Comparison of ENCODE assay signal across 8 cellular contexts in genomic region chr14:35405304-35405996, GRCh38. TPM values are rescaled to one million over a fixed set of nuclear protein-coding genes. Genes with fewer than 3 reads are reported as not detected.
A peak's percentile ranks its signal among the peaks of the same experiment; 100 is the strongest.
DNase-seq lines count a peak whose midpoint lies in the region; ATAC-seq and TF ChIP-seq lines count a peak whose summit lies in the region.

No MANE protein-coding gene starts in this region.

- H3K27ac ChIP-seq in SU-DHL-6 (ENCODE audit: low read depth, low read length): peak overlapping the region; percentile 93
- peak overlapping the region; percentile 96 to 99 for H3K27ac ChIP-seq in ovary

- no peaks in the 10 kb centered on the region for H3K9me2 ChIP-seq in SU-DHL-6 (replicated peaks; ENCODE audit: insufficient read depth, low read length)

- TF ChIP-seq EP300 in ovary (IDR thresholded peaks at IDR 0.05): no peak

- H4K20me1 ChIP-seq in SU-DHL-6 (ENCODE audit: low read depth, low read length): peaks cover 4% of the 10 kb centered on the region; the same call in 1 of the 2 replicates

- ATAC-seq in HG03045 (IDR thresholded peaks at IDR 0.05; ENCODE audit: unreplicated experiment) (no peak), GM19395 (IDR thresholded peaks at IDR 0.05; ENCODE audit: unreplicated experiment) (no peak), HG02623 (IDR thresholded peaks at IDR 0.05; ENCODE audit: unreplicated experiment) (no peak)

- H3K4me3 ChIP-seq in SU-DHL-6 (ENCODE audit: insufficient read depth, low read length, poor library complexity, severe bottlenecking): peak overlapping the region; percentile 94
- H3K4me3 ChIP-seq in fibroblast of the aortic adventitia (ENCODE audit: low read depth, low read length): peak overlapping the region; percentile 83
- H3K4me3 ChIP-seq in ovary: peak overlapping the region; percentile 95

- TF ChIP-seq CTCF in SU-DHL-6 (IDR thresholded peaks at IDR 0.05; ENCODE audit: insufficient read depth, low read length, poor library complexity, severe bottlenecking) (no peak), fibroblast of the aortic adventitia (IDR thresholded peaks at IDR 0.05; ENCODE audit: insufficient read depth, low read length) (no peak), ovary (IDR thresholded peaks at IDR 0.05) (no peak)

- H3K9me3 ChIP-seq in SU-DHL-6 (ENCODE audit: insufficient read depth, low read length) (no peaks in the 10 kb centered on the region), ovary (no peaks in the 10 kb centered on the region)

- H3K4me2 ChIP-seq in SU-DHL-6 (ENCODE audit: low read depth, low read length, poor library complexity, severe bottlenecking): peak overlapping the region; percentile 81

- peaks cover 11% of the 10 kb centered on the region; the same call in 1 of the 2 replicates for H3K79me2 ChIP-seq in SU-DHL-6 (ENCODE audit: insufficient read depth, low read length)

- H3K4me1 ChIP-seq in ovary (ENCODE audit: insufficient read depth): peaks cover 12% of the 10 kb centered on the region

- 35 to 43% (median 39%) methylated on average over 14 of the region's 14 CpGs for WGBS in ovary, 3 donors

- H3K27me3 ChIP-seq in SU-DHL-6 (ENCODE audit: low read length) (no peaks in the 10 kb centered on the region), ovary (no peaks in the 10 kb centered on the region)

- peaks cover 51% of the 10 kb centered on the region for H3F3A ChIP-seq in SU-DHL-6 (ENCODE audit: insufficient read depth)

- H3K9ac ChIP-seq in SU-DHL-6 (ENCODE audit: low read length): peak overlapping the region; percentile 88

- DNase-seq in NCI-H2171 treated with DMSO at 0.1 percent for 48 hours (lab: John Stamatoyannopoulos, UW): peak; percentile 44
- DNase-seq in NCI-H2171 (lab: John Stamatoyannopoulos, UW): no peak
- DNase-seq in fibroblast of the aortic adventitia (ENCODE audit: low read depth): peak; percentile 32
- DNase-seq in ovary: peak; percentile 55 to 65 (median 58)

- H2AFZ ChIP-seq in SU-DHL-6 (ENCODE audit: low read depth, low read length, severe bottlenecking): peak overlapping the region; percentile 66

- H3K36me3 ChIP-seq in SU-DHL-6 (ENCODE audit: low read length) (peaks cover 31% of the 10 kb centered on the region), ovary (no peaks in the 10 kb centered on the region)

- no peak for TF ChIP-seq POLR2A in ovary (IDR thresholded peaks at IDR 0.05)

- intact Hi-C loops in ovary (cut with DNase I): loop anchor here (2.0 to 10.0 kb wide), 5 partner anchors 69 to 419 kb away; partner anchors contain the start of genes PSMA6 (in 2 of the 4) and BRMS1L (in 1 of the 4)

RNA-seq across cellular contexts. Expression of gene NFKBIA, which starts 0.9 kb away (rescaled TPM):
- total RNA-seq in fibroblast of the aortic adventitia (ENCODE audit: low replicate concordance) (34.1 and 86.6 TPM in 2 replicates), ovary (1,000 to 10,000 TPM in 1 of 7 donors, 100 to 1,000 TPM in 6; 162 to 1,807 (median 236) TPM)
- 100 to 1,000 TPM; 109 to 194 TPM for polyA plus RNA-seq in ovary
